Comparison of ENCODE assay signal across 1 cellular context in the genomic region with DNA sequence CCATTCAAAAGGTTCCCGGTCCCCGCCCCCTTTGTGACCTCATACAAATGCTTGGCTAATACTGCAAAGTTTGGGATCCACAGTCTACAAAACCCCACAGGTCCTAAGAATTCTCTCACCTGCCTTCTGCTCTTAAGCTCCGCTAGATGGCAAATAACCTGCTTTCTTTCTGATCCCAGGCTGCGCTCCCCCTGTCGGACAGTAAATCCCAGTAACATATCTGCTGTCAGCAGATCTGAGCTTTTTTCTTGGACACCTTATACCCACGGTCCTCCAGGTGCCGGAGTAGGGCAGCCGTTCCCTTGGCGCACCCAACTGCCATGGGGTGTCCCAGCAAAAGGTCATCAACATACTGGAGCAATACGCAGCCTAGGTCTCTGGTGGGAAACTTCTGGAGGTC.
TF ChIP-seq lines count a peak whose summit lies in the region.

No MANE protein-coding gene starts in this region.

TF ChIP-seq in K562, 482 proteins besides CTCF, POLR2A, EP300 and RAD21 (continued from another document and continues in another):
- TF ChIP-seq, protein P1, sequence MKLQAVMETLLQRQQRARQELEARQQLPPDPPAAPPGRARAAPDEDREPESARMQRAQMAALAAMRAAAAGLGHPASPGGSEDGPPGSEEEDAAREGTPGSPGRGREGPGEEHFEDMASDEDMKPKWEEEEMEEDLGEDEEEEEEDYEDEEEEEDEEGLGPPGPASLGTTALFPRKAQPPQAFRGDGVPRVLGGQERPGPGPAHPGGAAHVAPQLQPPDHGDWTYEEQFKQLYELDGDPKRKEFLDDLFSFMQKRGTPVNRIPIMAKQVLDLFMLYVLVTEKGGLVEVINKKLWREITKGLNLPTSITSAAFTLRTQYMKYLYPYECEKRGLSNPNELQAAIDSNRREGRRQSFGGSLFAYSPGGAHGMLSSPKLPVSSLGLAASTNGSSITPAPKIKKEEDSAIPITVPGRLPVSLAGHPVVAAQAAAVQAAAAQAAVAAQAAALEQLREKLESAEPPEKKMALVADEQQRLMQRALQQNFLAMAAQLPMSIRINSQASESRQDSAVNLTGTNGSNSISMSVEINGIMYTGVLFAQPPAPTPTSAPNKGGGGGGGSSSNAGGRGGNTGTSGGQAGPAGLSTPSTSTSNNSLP (IDR thresholded peaks at IDR 0.05; ENCODE audit: borderline replicate concordance, low read depth, low read length), result peak; percentile 63; the same call in 1 of the 2 replicates
- TF ChIP-seq ZNF785 (CRISPR knock-in tag; IDR thresholded peaks at IDR 0.05) (no peak), POU5F1 (IDR thresholded peaks at IDR 0.05; ENCODE audit: borderline replicate concordance, low read depth, low read length, partially characterized antibody) (no peak), SMC3 (conservative IDR thresholded peaks at IDR 0.05; ENCODE audit: insufficient read depth, low read depth, low read length) (peak; percentile 68), ZNF436 (CRISPR knock-in tag; IDR thresholded peaks at IDR 0.05) (no peak), TFAP4 (CRISPR knock-in tag; IDR thresholded peaks at IDR 0.05; ENCODE audit: borderline replicate concordance) (0 out of 2 replicates have a peak, but pooled peaks have one; percentile 33), MLLT1 (IDR thresholded peaks at IDR 0.05) (peak in 1 of 2 experiments; percentile 89; a peak in 2 of 4 replicates), SRF (CRISPR knock-in tag; IDR thresholded peaks at IDR 0.05) (no peak), NRF1 (conservative IDR thresholded peaks at IDR 0.05 in 1 of 2, IDR thresholded peaks at IDR 0.05 in 1 of 2) (no peak), ZNF384 (IDR thresholded peaks at IDR 0.05; ENCODE audit: low read depth, low read length) (peak; percentile 54; the same call in 1 of the 2 replicates), STAT5B (CRISPR knock-in tag; IDR thresholded peaks at IDR 0.05) (no peak), PTBP1 (IDR thresholded peaks at IDR 0.05; ENCODE audit: low read depth, low read length) (no peak), CC2D1A (IDR thresholded peaks at IDR 0.05) (peak; percentile 38; the same call in 1 of the 2 replicates), L3MBTL2 (IDR thresholded peaks at IDR 0.05) (peak; percentile 69), ZNF79 (CRISPR knock-in tag; IDR thresholded peaks at IDR 0.05; ENCODE audit: low read depth) (no peak), NBN (IDR thresholded peaks at IDR 0.05; ENCODE audit: low read depth) (peak; percentile 50; the same call in 1 of the 2 replicates), TCFL5 (CRISPR knock-in tag; conservative IDR thresholded peaks at IDR 0.05) (no peak), SREBF2 (CRISPR knock-in tag; IDR thresholded peaks at IDR 0.05) (no peak), FOXJ3 (CRISPR knock-in tag; IDR thresholded peaks at IDR 0.05) (no peak), TRIM24 (IDR thresholded peaks at IDR 0.05) (peak in 1 of 2 experiments; percentile 34; a peak in 1 of 4 replicates), KLF16 (IDR thresholded peaks at IDR 0.05) (peak; percentile 60; the same call in 1 of the 2 replicates), PHB2 (IDR thresholded peaks at IDR 0.05; ENCODE audit: low read depth) (no peak), BRD4 (IDR thresholded peaks at IDR 0.05) (peak; percentile 27; the same call in 1 of the 2 replicates), GTF2E2 (tag; IDR thresholded peaks at IDR 0.05) (no peak), ZNF217 (CRISPR knock-in tag; IDR thresholded peaks at IDR 0.05) (no peak), ESRRA (IDR thresholded peaks at IDR 0.05; ENCODE audit: borderline replicate concordance, low read depth) (0 out of 2 replicates have a peak, but pooled peaks have one; percentile 27)
- TF ChIP-seq, protein P2, sequence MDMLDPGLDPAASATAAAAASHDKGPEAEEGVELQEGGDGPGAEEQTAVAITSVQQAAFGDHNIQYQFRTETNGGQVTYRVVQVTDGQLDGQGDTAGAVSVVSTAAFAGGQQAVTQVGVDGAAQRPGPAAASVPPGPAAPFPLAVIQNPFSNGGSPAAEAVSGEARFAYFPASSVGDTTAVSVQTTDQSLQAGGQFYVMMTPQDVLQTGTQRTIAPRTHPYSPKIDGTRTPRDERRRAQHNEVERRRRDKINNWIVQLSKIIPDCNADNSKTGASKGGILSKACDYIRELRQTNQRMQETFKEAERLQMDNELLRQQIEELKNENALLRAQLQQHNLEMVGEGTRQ (CRISPR knock-in tag; IDR thresholded peaks at IDR 0.05), result no peak
- TF ChIP-seq, protein P3, sequence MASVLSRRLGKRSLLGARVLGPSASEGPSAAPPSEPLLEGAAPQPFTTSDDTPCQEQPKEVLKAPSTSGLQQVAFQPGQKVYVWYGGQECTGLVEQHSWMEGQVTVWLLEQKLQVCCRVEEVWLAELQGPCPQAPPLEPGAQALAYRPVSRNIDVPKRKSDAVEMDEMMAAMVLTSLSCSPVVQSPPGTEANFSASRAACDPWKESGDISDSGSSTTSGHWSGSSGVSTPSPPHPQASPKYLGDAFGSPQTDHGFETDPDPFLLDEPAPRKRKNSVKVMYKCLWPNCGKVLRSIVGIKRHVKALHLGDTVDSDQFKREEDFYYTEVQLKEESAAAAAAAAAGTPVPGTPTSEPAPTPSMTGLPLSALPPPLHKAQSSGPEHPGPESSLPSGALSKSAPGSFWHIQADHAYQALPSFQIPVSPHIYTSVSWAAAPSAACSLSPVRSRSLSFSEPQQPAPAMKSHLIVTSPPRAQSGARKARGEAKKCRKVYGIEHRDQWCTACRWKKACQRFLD (CRISPR knock-in tag; IDR thresholded peaks at IDR 0.05), result no peak
- TF ChIP-seq, protein P4, sequence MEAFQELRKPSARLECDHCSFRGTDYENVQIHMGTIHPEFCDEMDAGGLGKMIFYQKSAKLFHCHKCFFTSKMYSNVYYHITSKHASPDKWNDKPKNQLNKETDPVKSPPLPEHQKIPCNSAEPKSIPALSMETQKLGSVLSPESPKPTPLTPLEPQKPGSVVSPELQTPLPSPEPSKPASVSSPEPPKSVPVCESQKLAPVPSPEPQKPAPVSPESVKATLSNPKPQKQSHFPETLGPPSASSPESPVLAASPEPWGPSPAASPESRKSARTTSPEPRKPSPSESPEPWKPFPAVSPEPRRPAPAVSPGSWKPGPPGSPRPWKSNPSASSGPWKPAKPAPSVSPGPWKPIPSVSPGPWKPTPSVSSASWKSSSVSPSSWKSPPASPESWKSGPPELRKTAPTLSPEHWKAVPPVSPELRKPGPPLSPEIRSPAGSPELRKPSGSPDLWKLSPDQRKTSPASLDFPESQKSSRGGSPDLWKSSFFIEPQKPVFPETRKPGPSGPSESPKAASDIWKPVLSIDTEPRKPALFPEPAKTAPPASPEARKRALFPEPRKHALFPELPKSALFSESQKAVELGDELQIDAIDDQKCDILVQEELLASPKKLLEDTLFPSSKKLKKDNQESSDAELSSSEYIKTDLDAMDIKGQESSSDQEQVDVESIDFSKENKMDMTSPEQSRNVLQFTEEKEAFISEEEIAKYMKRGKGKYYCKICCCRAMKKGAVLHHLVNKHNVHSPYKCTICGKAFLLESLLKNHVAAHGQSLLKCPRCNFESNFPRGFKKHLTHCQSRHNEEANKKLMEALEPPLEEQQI (IDR thresholded peaks at IDR 0.05), result 0 out of 2 replicates have a peak, but pooled peaks have one; percentile 40
- TF ChIP-seq, protein P5, sequence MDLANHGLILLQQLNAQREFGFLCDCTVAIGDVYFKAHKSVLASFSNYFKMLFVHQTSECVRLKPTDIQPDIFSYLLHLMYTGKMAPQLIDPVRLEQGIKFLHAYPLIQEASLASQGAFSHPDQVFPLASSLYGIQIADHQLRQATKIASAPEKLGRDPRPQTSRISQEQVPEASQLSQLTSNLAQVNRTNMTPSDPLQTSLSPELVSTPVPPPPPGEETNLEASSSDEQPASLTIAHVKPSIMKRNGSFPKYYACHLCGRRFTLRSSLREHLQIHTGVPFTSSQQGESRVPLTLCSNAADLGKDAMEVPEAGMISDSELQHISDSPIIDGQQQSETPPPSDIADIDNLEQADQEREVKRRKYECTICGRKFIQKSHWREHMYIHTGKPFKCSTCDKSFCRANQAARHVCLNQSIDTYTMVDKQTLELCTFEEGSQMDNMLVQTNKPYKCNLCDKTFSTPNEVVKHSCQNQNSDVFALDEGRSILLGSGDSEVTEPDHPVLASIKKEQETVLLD (IDR thresholded peaks at IDR 0.05), result 0 out of 2 replicates have a peak, but pooled peaks have one; percentile 40
- TF ChIP-seq, protein P6, sequence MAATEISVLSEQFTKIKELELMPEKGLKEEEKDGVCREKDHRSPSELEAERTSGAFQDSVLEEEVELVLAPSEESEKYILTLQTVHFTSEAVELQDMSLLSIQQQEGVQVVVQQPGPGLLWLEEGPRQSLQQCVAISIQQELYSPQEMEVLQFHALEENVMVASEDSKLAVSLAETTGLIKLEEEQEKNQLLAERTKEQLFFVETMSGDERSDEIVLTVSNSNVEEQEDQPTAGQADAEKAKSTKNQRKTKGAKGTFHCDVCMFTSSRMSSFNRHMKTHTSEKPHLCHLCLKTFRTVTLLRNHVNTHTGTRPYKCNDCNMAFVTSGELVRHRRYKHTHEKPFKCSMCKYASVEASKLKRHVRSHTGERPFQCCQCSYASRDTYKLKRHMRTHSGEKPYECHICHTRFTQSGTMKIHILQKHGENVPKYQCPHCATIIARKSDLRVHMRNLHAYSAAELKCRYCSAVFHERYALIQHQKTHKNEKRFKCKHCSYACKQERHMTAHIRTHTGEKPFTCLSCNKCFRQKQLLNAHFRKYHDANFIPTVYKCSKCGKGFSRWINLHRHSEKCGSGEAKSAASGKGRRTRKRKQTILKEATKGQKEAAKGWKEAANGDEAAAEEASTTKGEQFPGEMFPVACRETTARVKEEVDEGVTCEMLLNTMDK (IDR thresholded peaks at IDR 0.05; ENCODE audit: borderline replicate concordance, insufficient read depth, low read depth, low read length, poor library complexity, severe bottlenecking), result peak; percentile 98
